Comparison of ENCODE assay signal across 16 cellular contexts in the genomic region with DNA sequence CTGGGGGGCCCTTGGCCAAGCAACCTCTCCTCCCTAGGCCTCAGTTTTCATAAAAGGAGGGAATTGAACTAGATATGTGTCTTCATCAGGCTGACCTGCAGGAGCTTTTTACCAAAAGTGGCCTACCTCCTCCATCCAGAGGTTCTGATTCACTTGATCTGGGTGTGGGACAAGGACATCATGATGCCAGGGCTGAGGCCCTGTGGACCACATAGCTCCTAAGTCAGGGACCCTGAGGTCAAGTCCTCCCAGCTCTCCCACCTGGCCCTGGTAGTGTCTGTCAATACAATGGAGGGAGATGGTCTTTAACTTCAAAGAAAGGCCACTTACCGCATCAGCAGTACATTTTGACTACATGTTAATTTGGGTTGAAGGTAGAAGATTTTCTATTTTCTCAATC. TPM values are rescaled to one million over a fixed set of nuclear protein-coding genes. Genes with fewer than 3 reads are reported as not detected.
DNase-seq lines count a peak whose midpoint lies in the region; ATAC-seq and TF ChIP-seq lines count a peak whose summit lies in the region.
"Had no signal": no experiment of that assay in that cellular context is flagged by ENCODE, and none has a peak within 500 bp of the region (broad histone marks: within the 10 kb centered on the region; RNA-seq: fewer than 3 reads in every experiment).

No MANE protein-coding gene starts in this region.

- POLR2A ChIA-PET in PC-3 (lab: Charles Lee; ENCODE audit: unreplicated experiment): interaction anchor here (0.6 to 1.0 kb wide), 3 partner anchors 20 to 374 kb away, joined by 3 to 6 read pairs (median 6); no protein-coding TSS in a partner anchor

- DNase-seq in stimulated activated naive CD8-positive, alpha-beta T cell treated with anti-CD3 and anti-CD28 coated beads, Interleukin-15, Interleukin-2, amounts not matched to agents 100 U/mL and 50 U/mL, for 24 hours: no peak
- no peak for DNase-seq in PC-3
- no peak for DNase-seq in natural killer cell treated with Interleukin-12 subunit alpha and Interleukin-12 subunit beta and Interleukin-15 and Interleukin-18, amount 100 ng/mL, for 72 hours (ENCODE audit: low spot score)
- DNase-seq in NCI-H345 treated with DMSO at 0.1 percent for 48 hours (lab: John Stamatoyannopoulos, UW; ENCODE audit: unreplicated experiment): no peak
- DNase-seq in erythroblast (lab: John Stamatoyannopoulos, UW): no peak
- DNase-seq: H9, NCI-H1417 treated with DMSO at 0.1 percent for 48 hours, NCI-H187 had no signal

- H3K27me3 ChIP-seq in PC-3 (ENCODE audit: low read length): no peaks in the 10 kb centered on the region
- H3K27me3 ChIP-seq in mucosa of stomach (ENCODE audit: control insufficient read depth, insufficient read depth, low read length): no peaks in the 10 kb centered on the region

- TF ChIP-seq POLR2A in erythroblast (IDR thresholded peaks at IDR 0.05; ENCODE audit: low read length): no peak

- no peaks in the 10 kb centered on the region for H4K20me1 ChIP-seq in PC-3 (ENCODE audit: low read length)

- peaks cover 27% of the 10 kb centered on the region for H3K4me1 Mint-ChIP-seq in stimulated activated naive CD8-positive, alpha-beta T cell treated with anti-CD3 and anti-CD28 coated beads, Interleukin-15, Interleukin-2, amounts not matched to agents 100 ng/mL and 50 ng/mL, for 24 hours (ENCODE audit: low read depth)
- H3K4me1 Mint-ChIP-seq in natural killer cell treated with Interleukin-12 subunit alpha and Interleukin-12 subunit beta and Interleukin-15 and Interleukin-18, amount 100 ng/mL, for 72 hours (ENCODE audit: low read depth in 2 of 2): peaks cover 13 to 18% of the 10 kb centered on the region in 2 donors

- H3K9me3 Mint-ChIP-seq in stimulated activated naive CD8-positive, alpha-beta T cell treated with anti-CD3 and anti-CD28 coated beads, Interleukin-15, Interleukin-2, amounts not matched to agents 100 ng/mL and 50 ng/mL, for 24 hours: no peaks in the 10 kb centered on the region
- H3K9me3 Mint-ChIP-seq in natural killer cell treated with Interleukin-12 subunit alpha and Interleukin-12 subunit beta and Interleukin-15 and Interleukin-18, amount 100 ng/mL, for 72 hours: no peaks in the 10 kb centered on the region
- H3K9me3 Mint-ChIP-seq: CD8-positive, alpha-beta T cell; H9 had no signal

- H3K4me1 ChIP-seq in PC-3 (ENCODE audit: insufficient read depth, low read length) (peaks cover 23% of the 10 kb centered on the region), mucosa of stomach (ENCODE audit: control insufficient read depth, insufficient read depth, low read length) (peaks cover 16% of the 10 kb centered on the region)

- H3K9me3 ChIP-seq in PC-3 (ENCODE audit: low read length): no peaks in the 10 kb centered on the region
- H3K9me3 ChIP-seq in mucosa of stomach (ENCODE audit: control insufficient read depth, low read length): no peaks in the 10 kb centered on the region

- H2AFZ ChIP-seq in PC-3 (ENCODE audit: low read length): 0 out of 2 replicates have a peak overlapping the region, but pooled peaks have one; percentile 85

- H3K27me3 Mint-ChIP-seq in stimulated activated naive CD8-positive, alpha-beta T cell treated with anti-CD3 and anti-CD28 coated beads, Interleukin-15, Interleukin-2, amounts not matched to agents 100 ng/mL and 50 ng/mL, for 24 hours: no peaks in the 10 kb centered on the region
- H3K27me3 Mint-ChIP-seq in natural killer cell treated with Interleukin-12 subunit alpha and Interleukin-12 subunit beta and Interleukin-15 and Interleukin-18, amount 100 ng/mL, for 72 hours: no peaks in the 10 kb centered on the region

- H3K9ac ChIP-seq in PC-3 (ENCODE audit: low read length) (no peak overlapping the region), mucosa of stomach (ENCODE audit: low read length) (peak overlapping the region; percentile 40)
- H3K9ac ChIP-seq: GM23248 had no signal

- H3K9me2 ChIP-seq in PC-3 (replicated peaks; ENCODE audit: low read length): no peaks in the 10 kb centered on the region

- H3K4me3 Mint-ChIP-seq in stimulated activated naive CD8-positive, alpha-beta T cell treated with anti-CD3 and anti-CD28 coated beads, Interleukin-15, Interleukin-2, amounts not matched to agents 100 ng/mL and 50 ng/mL, for 24 hours: no peak overlapping the region
- no peak overlapping the region for H3K4me3 Mint-ChIP-seq in natural killer cell treated with Interleukin-12 subunit alpha and Interleukin-12 subunit beta and Interleukin-15 and Interleukin-18, amount 100 ng/mL, for 72 hours
- H3K4me3 Mint-ChIP-seq: H9 had no signal

- ATAC-seq in stimulated activated naive CD8-positive, alpha-beta T cell treated with anti-CD3 and anti-CD28 coated beads, Interleukin-15, Interleukin-2, amounts not matched to agents 100 U/mL and 50 U/mL, for 24 hours: no peak
- no peak for ATAC-seq in PC-3
- no peak for ATAC-seq in natural killer cell treated with Interleukin-12 subunit alpha and Interleukin-12 subunit beta and Interleukin-15 and Interleukin-18, amount 100 ng/mL, for 72 hours

- TF ChIP-seq CTCF in PC-3 (conservative IDR thresholded peaks at IDR 0.05; ENCODE audit: low read depth, low read length): no peak

- no peaks in the 10 kb centered on the region for H3K79me2 ChIP-seq in PC-3 (ENCODE audit: low read length)

- peak overlapping the region; percentile 31 for H3K27ac Mint-ChIP-seq in stimulated activated naive CD8-positive, alpha-beta T cell treated with anti-CD3 and anti-CD28 coated beads, Interleukin-15, Interleukin-2, amounts not matched to agents 100 ng/mL and 50 ng/mL, for 24 hours
- no peak overlapping the region for H3K27ac Mint-ChIP-seq in natural killer cell treated with Interleukin-12 subunit alpha and Interleukin-12 subunit beta and Interleukin-15 and Interleukin-18, amount 100 ng/mL, for 72 hours
- H3K27ac Mint-ChIP-seq: H9 had no signal

- H3K27ac ChIP-seq in PC-3 (ENCODE audit: low read length): no peak overlapping the region
- H3K27ac ChIP-seq: GM23248, HL-60 had no signal

- intact Hi-C loops in PC-3 (cut with micrococcal nuclease): loop anchor here (1.0 to 2.0 kb wide), 4 partner anchors 18 to 253 kb away; no protein-coding TSS in a partner anchor

- H3K4me2 ChIP-seq in PC-3 (ENCODE audit: low read length): no peak overlapping the region

- CTCF ChIA-PET in PC-3 (lab: Charles Lee): interaction anchor here (0.6 to 3.1 kb wide), 17 partner anchors 12 to 545 kb away, joined by 3 to 39 read pairs (median 5); no protein-coding TSS in a partner anchor

- BruUV-seq in PC-3 (replicated peaks; lab: Mats Ljungman, UMichigan): no TSS peak

- no peaks in the 10 kb centered on the region for H3F3A ChIP-seq in PC-3 (ENCODE audit: low read length, unreplicated experiment)

- H3K36me3 Mint-ChIP-seq in stimulated activated naive CD8-positive, alpha-beta T cell treated with anti-CD3 and anti-CD28 coated beads, Interleukin-15, Interleukin-2, amounts not matched to agents 100 ng/mL and 50 ng/mL, for 24 hours (ENCODE audit: low read depth): no peaks in the 10 kb centered on the region
- H3K36me3 Mint-ChIP-seq in natural killer cell treated with Interleukin-12 subunit alpha and Interleukin-12 subunit beta and Interleukin-15 and Interleukin-18, amount 100 ng/mL, for 72 hours: no peaks in the 10 kb centered on the region
- H3K36me3 Mint-ChIP-seq: CD8-positive, alpha-beta T cell had no signal

- H3K36me3 ChIP-seq in PC-3 (ENCODE audit: low read depth, low read length) (no peaks in the 10 kb centered on the region), mucosa of stomach (ENCODE audit: control insufficient read depth, insufficient read depth, low read length) (no peaks in the 10 kb centered on the region)

- H3K4me3 ChIP-seq in PC-3 (ENCODE audit: low read length) (no peak overlapping the region), mucosa of stomach (ENCODE audit: low read length) (no peak overlapping the region)
- H3K4me3 ChIP-seq: GM23248, K562 had no signal

RNA-seq across cellular contexts. Expression of a gene that starts 10.4 kb away (rescaled TPM):
- total RNA-seq in PC-3 (2014; rRNA removed): 1.3 and 8.2 TPM in 2 replicates
- total RNA-seq in natural killer cell treated with Interleukin-12 subunit alpha and Interleukin-12 subunit beta and Interleukin-15 and Interleukin-18, amount 100 ng/mL, for 72 hours: 1 to 10 TPM; 3.3 to 3.7 TPM
- total RNA-seq: CD8-positive, alpha-beta T cell; G401; GM23248; H9; K562; NCI-H460 had no signal

RNA-seq across cellular contexts. Expression of a gene that starts 35.9 kb away (rescaled TPM):
- total RNA-seq in PC-3 (2014; rRNA removed): 46.6 and 60.3 TPM in 2 replicates
- 100 to 1,000 TPM; 299 to 305 TPM for total RNA-seq in natural killer cell treated with Interleukin-12 subunit alpha and Interleukin-12 subunit beta and Interleukin-15 and Interleukin-18, amount 100 ng/mL, for 72 hours
- total RNA-seq: G401 had no signal
